ENCODE assay signal across 23 cellular contexts in the genomic region with DNA sequence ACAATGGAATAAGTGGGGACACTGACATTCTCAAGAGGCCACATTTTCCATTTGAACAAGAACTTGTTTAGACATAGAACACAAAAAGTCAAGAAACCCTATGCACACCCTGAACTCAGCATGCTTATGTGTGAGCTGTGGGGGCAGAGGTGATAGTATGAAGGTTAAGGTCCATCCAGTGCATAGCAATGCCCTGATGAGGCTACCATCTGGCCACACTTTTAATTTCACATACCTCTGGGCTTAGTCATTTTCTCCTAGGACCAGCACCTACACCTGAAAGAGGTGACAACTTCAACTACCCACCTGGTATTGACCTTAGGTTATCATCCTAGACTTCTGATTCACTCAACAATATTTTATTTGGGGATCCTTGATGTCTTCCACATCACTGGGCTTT.
DNase-seq lines count a peak whose midpoint lies in the region; FAIRE-seq and TF ChIP-seq lines count a peak whose summit lies in the region.
"Had no signal": no experiment of that assay in that cellular context is flagged by ENCODE, and none has a peak within 500 bp of the region (broad histone marks: within the 10 kb centered on the region; RNA-seq: fewer than 3 reads in every experiment).

No MANE protein-coding gene starts in this region.

- DNase-seq in M059J (ENCODE audit: low read depth) (peak; percentile 9), kidney tubule cell (ENCODE audit: low spot score) (peak; percentile 64), trophoblast cell (peak; percentile 47 to 77), SK-N-SH (no peak), GM23248 (no peak), GM12891 (ENCODE audit: insufficient read length, low spot score) (no peak)
- DNase-seq: 8988T; ACHN; AML-193; BE2C; CD4-positive, alpha-beta T cell; CD8-positive, alpha-beta memory T cell; DMS 273 treated with DMSO at 0.1 percent for 48 hours; DMS79; EL; GDM1; H7; HCEC 1CT had no signal

- H3K27me3 ChIP-seq in trophoblast cell (ENCODE audit: insufficient read depth, low read length) (no peaks in the 10 kb centered on the region), SK-N-SH (ENCODE audit: insufficient read depth) (no peaks in the 10 kb centered on the region), GM23248 (replicated peaks; ENCODE audit: insufficient read depth) (no peaks in the 10 kb centered on the region)
- H3K27me3 ChIP-seq: BE2C; BLaER1 treated with 17β-estradiol and CSF1 and Interleukin-3, amounts not matched to agents 10 nM and 100 nM had no signal

- H3K4ac ChIP-seq in trophoblast cell (ENCODE audit: low read depth, low read length), result no peak overlapping the region

- no peak overlapping the region for H3K18ac ChIP-seq in trophoblast cell (ENCODE audit: low read length)

- no peak for TF ChIP-seq CTCF in SK-N-SH (IDR thresholded peaks at IDR 0.05)

- H2AFZ ChIP-seq in trophoblast cell (ENCODE audit: insufficient read depth, low read length, poor library complexity) (no peak overlapping the region), SK-N-SH (ENCODE audit: low read depth) (no peak overlapping the region), GM23248 (no peak overlapping the region)

- H3F3A ChIP-seq in SK-N-SH (replicated peaks; ENCODE audit: insufficient read depth), result no peaks in the 10 kb centered on the region
- H3F3A ChIP-seq in GM23248 (ENCODE audit: insufficient read depth), result no peaks in the 10 kb centered on the region

- CTCF ChIA-PET in SK-N-SH (lab: Yijun Ruan, JAX), result no interaction called here

- no peaks in the 10 kb centered on the region for H3K9me3 ChIP-seq in trophoblast cell (ENCODE audit: insufficient read depth, low read depth, low read length)
- H3K9me3 ChIP-seq in SK-N-SH, result no peaks in the 10 kb centered on the region
- H3K9me3 ChIP-seq in GM23248 (ENCODE audit: low read depth), result no peaks in the 10 kb centered on the region
- H3K9me3 ChIP-seq: A549; BE2C; BLaER1 treated with 17β-estradiol and CSF1 and Interleukin-3, amounts not matched to agents 10 nM and 100 nM had no signal

- H4K20me1 ChIP-seq in SK-N-SH (ENCODE audit: insufficient read depth) (no peaks in the 10 kb centered on the region), GM23248 (ENCODE audit: insufficient read depth) (no peaks in the 10 kb centered on the region)
- H4K20me1 ChIP-seq: BLaER1 treated with 17β-estradiol and CSF1 and Interleukin-3, amounts not matched to agents 10 nM and 100 nM had no signal

- H3K4me3 ChIP-seq in trophoblast cell (ENCODE audit: low read depth, low read length) (no peak overlapping the region), SK-N-SH (ENCODE audit: low read depth in 2 of 2, low read length in 1 of 2) (no peak overlapping the region), GM23248 (no peak overlapping the region)
- H3K4me3 ChIP-seq: A549; BLaER1 treated with 17β-estradiol and CSF1 and Interleukin-3, amounts not matched to agents 10 nM and 100 nM; GM12878 had no signal

- H3K4me2 ChIP-seq in trophoblast cell (ENCODE audit: low read length) (no peak overlapping the region), SK-N-SH (no peak overlapping the region), GM23248 (ENCODE audit: unreplicated experiment) (no peak overlapping the region)
- H3K4me2 ChIP-seq: A549 had no signal

- no peak overlapping the region for H3K14ac ChIP-seq in trophoblast cell (ENCODE audit: low read length)

- no peak for TF ChIP-seq EP300 in SK-N-SH (IDR thresholded peaks at IDR 0.05; ENCODE audit: borderline replicate concordance in 1 of 2, low read depth in 1 of 2, low read length in 1 of 2)

- no peak overlapping the region for H2BK120ac ChIP-seq in trophoblast cell (ENCODE audit: insufficient read depth, low read length, poor library complexity)

- in situ Hi-C loops in GM23248 (cut with MboI), result no loop called here

- no peak overlapping the region for H4K8ac ChIP-seq in trophoblast cell (ENCODE audit: low read depth, low read length)

- H3K23ac ChIP-seq in trophoblast cell (ENCODE audit: low read length), result no peak overlapping the region

- POLR2A ChIA-PET in SK-N-SH (lab: Yijun Ruan, JAX), result no interaction called here

- no peak overlapping the region for H2BK5ac ChIP-seq in trophoblast cell (ENCODE audit: low read depth, low read length, poor library complexity)

- TF ChIP-seq POLR2A in GM12891 (IDR thresholded peaks at IDR 0.05; ENCODE audit: low read depth, low read length), result no peak

- no peak for TF ChIP-seq RAD21 in SK-N-SH (IDR thresholded peaks at IDR 0.05; ENCODE audit: low read length)

- H2AK5ac ChIP-seq in trophoblast cell (ENCODE audit: low read length), result no peak overlapping the region

- H3K79me1 ChIP-seq in trophoblast cell (ENCODE audit: low read length), result no peaks in the 10 kb centered on the region

- no peak overlapping the region for H4K12ac ChIP-seq in trophoblast cell (ENCODE audit: low read depth, low read length)

- no peak overlapping the region for H3K9ac ChIP-seq in trophoblast cell (ENCODE audit: low read length)
- no peak overlapping the region for H3K9ac ChIP-seq in SK-N-SH
- H3K9ac ChIP-seq in GM23248, result no peak overlapping the region
- H3K9ac ChIP-seq: BLaER1 treated with 17β-estradiol and CSF1 and Interleukin-3, amounts not matched to agents 10 nM and 100 nM had no signal

- H4K91ac ChIP-seq in trophoblast cell (ENCODE audit: low read depth, low read length), result no peak overlapping the region

- H3K36me3 ChIP-seq in trophoblast cell (ENCODE audit: control insufficient read depth in 1 of 2, insufficient read depth in 2 of 2, low read length in 2 of 2), result no peaks in the 10 kb centered on the region
- H3K36me3 ChIP-seq in SK-N-SH (replicated peaks in 1 of 2; ENCODE audit: control insufficient read depth in 1 of 2, insufficient read depth in 2 of 2, low read length in 1 of 2), result no peaks in the 10 kb centered on the region
- no peaks in the 10 kb centered on the region for H3K36me3 ChIP-seq in GM23248 (ENCODE audit: low read depth)
- H3K36me3 ChIP-seq: BE2C; BLaER1 treated with 17β-estradiol and CSF1 and Interleukin-3, amounts not matched to agents 10 nM and 100 nM had no signal

- no peak overlapping the region for H2BK12ac ChIP-seq in trophoblast cell (ENCODE audit: low read length)

- H3K9me2 ChIP-seq in SK-N-SH, result no peaks in the 10 kb centered on the region
- H3K9me2 ChIP-seq in GM23248 (ENCODE audit: insufficient read depth), result no peaks in the 10 kb centered on the region; the same call in 1 of the 2 replicates

- H3K79me2 ChIP-seq in trophoblast cell (ENCODE audit: control insufficient read depth, insufficient read depth, low read length, poor library complexity) (no peaks in the 10 kb centered on the region), SK-N-SH (ENCODE audit: insufficient read depth) (no peaks in the 10 kb centered on the region), GM23248 (ENCODE audit: insufficient read depth) (no peaks in the 10 kb centered on the region)

- H3K4me1 ChIP-seq in trophoblast cell (ENCODE audit: control insufficient read depth in 1 of 2, insufficient read depth in 2 of 2, low read length in 2 of 2), result no peaks in the 10 kb centered on the region
- H3K4me1 ChIP-seq in SK-N-SH (ENCODE audit: control insufficient read depth in 1 of 2, insufficient read depth in 2 of 2, low read depth in 1 of 2, low read length in 1 of 2), result no peaks in the 10 kb centered on the region
- no peaks in the 10 kb centered on the region for H3K4me1 ChIP-seq in GM23248 (ENCODE audit: insufficient read depth)
- H3K4me1 ChIP-seq: A549, BE2C had no signal

- H3K27ac ChIP-seq in trophoblast cell (ENCODE audit: low read depth, low read length) (no peak overlapping the region), SK-N-SH (ENCODE audit: low read depth in 2 of 2, low read length in 1 of 2) (no peak overlapping the region), GM23248 (no peak overlapping the region)
- H3K27ac ChIP-seq: A549; BLaER1 treated with 17β-estradiol and CSF1 and Interleukin-3, amounts not matched to agents 10 nM and 100 nM had no signal

- FAIRE-seq in GM12891 (lab: Jason Lieb, UNC), result no peak
- FAIRE-seq: A549, GM12878, GM18507, H1 had no signal

TF ChIP-seq in SK-N-SH, 30 proteins besides CTCF, POLR2A, EP300 and RAD21 (continues in another document):
- TF ChIP-seq EZH2phosphoT487 (IDR thresholded peaks at IDR 0.05; ENCODE audit: borderline replicate concordance, low read depth) (no peak), NFIC (IDR thresholded peaks at IDR 0.05; ENCODE audit: borderline replicate concordance) (no peak), RCOR1 (IDR thresholded peaks at IDR 0.05; ENCODE audit: low read length) (no peak), FOXJ3 (CRISPR knock-in tag; IDR thresholded peaks at IDR 0.05) (no peak), TEAD4 (IDR thresholded peaks at IDR 0.05; ENCODE audit: borderline replicate concordance, insufficient read depth) (no peak)
- TF ChIP-seq, protein P1, sequence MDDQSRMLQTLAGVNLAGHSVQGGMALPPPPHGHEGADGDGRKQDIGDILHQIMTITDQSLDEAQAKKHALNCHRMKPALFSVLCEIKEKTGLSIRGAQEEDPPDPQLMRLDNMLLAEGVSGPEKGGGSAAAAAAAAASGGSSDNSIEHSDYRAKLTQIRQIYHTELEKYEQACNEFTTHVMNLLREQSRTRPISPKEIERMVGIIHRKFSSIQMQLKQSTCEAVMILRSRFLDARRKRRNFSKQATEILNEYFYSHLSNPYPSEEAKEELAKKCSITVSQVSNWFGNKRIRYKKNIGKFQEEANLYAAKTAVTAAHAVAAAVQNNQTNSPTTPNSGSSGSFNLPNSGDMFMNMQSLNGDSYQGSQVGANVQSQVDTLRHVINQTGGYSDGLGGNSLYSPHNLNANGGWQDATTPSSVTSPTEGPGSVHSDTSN (IDR thresholded peaks at IDR 0.05), result no peak

TF ChIP-seq in GM12891, 5 proteins besides CTCF, POLR2A, EP300 and RAD21:
- TF ChIP-seq POLR2AphosphoS5 (IDR thresholded peaks at IDR 0.05; ENCODE audit: low read depth, low read length) (no peak), TAF1 (IDR thresholded peaks at IDR 0.05; ENCODE audit: low read depth, low read length) (no peak), POU2F2 (IDR thresholded peaks at IDR 0.05; ENCODE audit: low read depth, low read length) (no peak), SPI1 (IDR thresholded peaks at IDR 0.05; ENCODE audit: low read depth, low read length) (no peak), PAX5 (IDR thresholded peaks at IDR 0.05; ENCODE audit: insufficient read depth, low read length, severe bottlenecking) (no peak)

Comparison
In these comparisons a context has a peak if more than half of its experiments do, and no peak if none do; other contexts are left out.
1. DNase-seq: peak in M059J (single experiment), kidney tubule cell (single experiment) and trophoblast cell (2 of 2); none in SK-N-SH (single experiment), GM23248 (single experiment) and GM12891 (single experiment).